28 cellular contexts compared by ENCODE assay signal in the genomic region with DNA sequence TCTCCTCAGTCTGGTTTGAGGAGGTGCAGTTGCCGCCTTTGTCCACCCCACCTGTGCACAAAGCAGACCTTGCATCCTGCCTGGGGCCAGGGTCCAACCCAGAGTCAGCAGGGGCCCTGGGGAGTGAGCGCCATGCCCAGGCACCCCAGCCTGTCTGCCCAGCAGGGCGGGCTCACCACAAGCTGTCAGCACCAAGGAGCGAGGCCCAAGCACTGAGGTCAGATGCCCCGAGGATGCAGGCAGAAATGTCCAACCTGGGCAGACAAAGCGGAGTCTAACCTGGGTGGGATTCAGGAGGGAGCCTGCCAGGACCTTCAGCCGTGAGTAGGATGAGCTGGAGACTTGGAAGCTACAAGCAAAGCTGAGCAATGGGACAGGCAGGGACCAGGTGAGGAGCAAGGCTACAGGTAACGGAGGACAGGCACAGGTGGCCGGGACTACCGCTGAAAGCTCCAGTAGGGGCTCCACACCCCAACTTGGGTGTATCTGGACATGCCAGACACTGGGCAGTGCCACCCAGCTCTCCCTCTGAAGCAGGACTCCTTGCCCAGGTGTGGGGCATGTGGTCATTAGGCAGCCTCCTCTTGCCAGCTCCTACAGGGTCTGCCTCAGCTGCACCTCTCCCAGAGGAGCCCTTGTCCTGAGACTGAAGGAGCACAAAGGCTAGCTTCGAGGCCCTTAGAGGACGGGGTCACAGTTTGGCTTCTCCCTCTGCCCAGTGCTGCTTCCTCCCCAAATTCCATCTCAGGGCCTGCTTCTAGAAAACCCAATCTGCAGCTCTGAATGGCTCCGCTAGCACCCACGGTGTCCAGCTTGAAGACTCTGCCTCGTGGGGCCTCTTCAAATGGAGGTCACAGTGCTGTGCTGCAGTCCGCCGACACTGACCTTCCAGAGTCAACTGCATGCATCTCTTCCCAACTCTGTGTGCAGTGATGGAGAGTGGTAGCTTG.
"Had no signal": no experiment of that assay in that cellular context is flagged by ENCODE, and none has a peak within 500 bp of the region (broad histone marks: within the 10 kb centered on the region; RNA-seq: fewer than 3 reads in every experiment).

No MANE protein-coding gene starts in this region.

- FAIRE-seq: astrocyte, frontal cortex had no signal

- H3K27ac ChIP-seq: adrenal gland, breast epithelium, neural progenitor cell, psoas muscle, suprapubic skin, tibial nerve, uterus had no signal

- H3K9me3 Mint-ChIP-seq: activated T-helper 17 cell treated with anti-CD3 and anti-CD28 coated beads, Interleukin-2, amount 50 U/mL, for 72 hours had no signal

- ATAC-seq: activated T-helper 17 cell treated with anti-CD3 and anti-CD28 coated beads, Interleukin-2, amount 50 U/mL, for 72 hours; psoas muscle; right cardiac atrium; stimulated activated naive CD8-positive, alpha-beta T cell treated with anti-CD3 and anti-CD28 coated beads, Interleukin-15, amount 100 ng/mL, for 72 hours; WTC11 had no signal

- H3K4me1 Mint-ChIP-seq: activated T-helper 17 cell treated with anti-CD3 and anti-CD28 coated beads, Interleukin-2, amount 50 U/mL, for 72 hours; memory B cell; stimulated activated naive CD8-positive, alpha-beta T cell treated with anti-CD3 and anti-CD28 coated beads, Interleukin-15, amount 100 ng/mL, for 72 hours had no signal

- H3K4me3 ChIP-seq: adrenal gland, breast epithelium, neural progenitor cell, psoas muscle, suprapubic skin, tibial nerve, uterus had no signal

- H3K36me3 ChIP-seq: adrenal gland, breast epithelium, neural progenitor cell, suprapubic skin, tibial nerve, uterus had no signal

- H3K4me3 Mint-ChIP-seq: activated naive CD8-positive, alpha-beta T cell; activated T-cell treated with anti-CD3 and anti-CD28 coated beads, Interleukin-2, amount 50 U/mL, for 24 hours; activated T-helper 17 cell treated with anti-CD3 and anti-CD28 coated beads, Interleukin-2, amount 50 U/mL, for 72 hours; dendritic cell treated with granulocyte-macrophage colony-stimulating factor and Interleukin-4, amounts not matched to agents 40 ng/mL and 50 ng/mL, for 4 days; memory B cell; naive B cell; neural progenitor cell; stimulated activated naive CD8-positive, alpha-beta T cell treated with anti-CD3 and anti-CD28 coated beads, Interleukin-15, amount 100 ng/mL, for 72 hours; T-helper 1 cell treated with Interleukin-12 subunit alpha and Interleukin-12 subunit beta and Interleukin-4 antibody, amounts not matched to agents 30 μg/mL and 1 μg/mL, for 36 hours; WTC11 had no signal

- H3K4me2 ChIP-seq: neural progenitor cell had no signal

- H3K36me3 Mint-ChIP-seq: activated naive CD8-positive, alpha-beta T cell; memory B cell; neural progenitor cell had no signal

- H3K9ac ChIP-seq: neural progenitor cell had no signal

- H3K27me3 ChIP-seq: breast epithelium, neural progenitor cell, suprapubic skin, tibial nerve, uterus had no signal

- DNase-seq: activated CD4-positive, alpha-beta T cell treated with anti-CD3 and anti-CD28 coated beads, Interleukin-2, amount 50 U/mL, for 4 hours; activated CD8-positive, alpha-beta memory T cell treated with anti-CD3 and anti-CD28 coated beads for 24 hours; activated CD8-positive, alpha-beta memory T cell treated with anti-CD3 and anti-CD28 coated beads, Interleukin-2, amount 50 U/mL, for 4 hours; activated naive CD4-positive, alpha-beta T cell; activated T-cell treated with anti-CD3 and anti-CD28 coated beads, Interleukin-2, amount 50 U/mL, for 24 hours; adrenal gland; effector CD4-positive, alpha-beta T cell; erythroblast; naive B cell; psoas muscle; right cardiac atrium; stimulated activated CD4-positive, alpha-beta T cell treated with anti-CD3 and anti-CD28 coated beads, Interleukin-12 subunit alpha, Interleukin-12 subunit beta, amount 100 ng/mL, for 4 hours; stimulated activated CD4-positive, alpha-beta T cell treated with anti-CD3 and anti-CD28 coated beads, Interleukin-4, amount 100 ng/mL, for 4 hours; stimulated activated naive CD8-positive, alpha-beta T cell treated with anti-CD3 and anti-CD28 coated beads, Interleukin-15, amount 100 ng/mL, for 72 hours; T1000; uterus had no signal

- H3K27ac Mint-ChIP-seq: activated naive CD8-positive, alpha-beta T cell; activated T-cell treated with anti-CD3 and anti-CD28 coated beads, Interleukin-2, amount 50 U/mL, for 24 hours; activated T-helper 17 cell treated with anti-CD3 and anti-CD28 coated beads, Interleukin-2, amount 50 U/mL, for 72 hours; dendritic cell treated with granulocyte-macrophage colony-stimulating factor and Interleukin-4, amounts not matched to agents 40 ng/mL and 50 ng/mL, for 4 days; memory B cell; neural progenitor cell; T-helper 1 cell treated with Interleukin-12 subunit alpha and Interleukin-12 subunit beta and Interleukin-4 antibody, amounts not matched to agents 30 μg/mL and 1 μg/mL, for 36 hours; WTC11 had no signal

- H3K4me1 ChIP-seq: adrenal gland, breast epithelium, psoas muscle, suprapubic skin, tibial nerve, uterus had no signal

- H2AFZ ChIP-seq: neural progenitor cell had no signal

- H3K9me3 ChIP-seq: suprapubic skin had no signal
